In genomic region chr17:20073056-20073979, GRCh38 we compare ENCODE assay signal across 8 cellular contexts.
DNase-seq lines count a peak whose midpoint lies in the region; ATAC-seq and TF ChIP-seq lines count a peak whose summit lies in the region.

No MANE protein-coding gene starts in this region.

- peak; percentile 6 for DNase-seq in activated CD4-positive, alpha-beta T cell treated with anti-CD3 and anti-CD28 coated beads for 4 hours
- no peak for DNase-seq in activated CD4-positive, alpha-beta T cell treated with anti-CD3 and anti-CD28 coated beads for 1 hour
- DNase-seq in SW480 (ENCODE audit: low spot score), result peak; percentile 17
- DNase-seq in cardiac fibroblast (ENCODE audit: low read depth in 2 of 2), result peak; percentile 57 to 71
- peak; percentile 74 for DNase-seq in natural killer cell treated with Interleukin-12 subunit alpha and Interleukin-12 subunit beta and Interleukin-15 and Interleukin-18, amount 100 ng/mL, for 72 hours (ENCODE audit: low spot score)
- DNase-seq in sigmoid colon, result no peak
- no peak for DNase-seq in SW 1271 (lab: John Stamatoyannopoulos, UW)
- no peak for DNase-seq in activated CD4-positive, CD25-positive, alpha-beta regulatory T cell (lab: John Stamatoyannopoulos, UW)

- intact Hi-C loops in sigmoid colon (cut with DNase I), result no loop called here

- peak overlapping the region in 1 of 4 donors; percentile 27 for H3K27ac ChIP-seq in sigmoid colon

- H3K27me3 Mint-ChIP-seq in natural killer cell treated with Interleukin-12 subunit alpha and Interleukin-12 subunit beta and Interleukin-15 and Interleukin-18, amount 100 ng/mL, for 72 hours, result no peaks in the 10 kb centered on the region

- peak overlapping the region; percentile 76 to 83 for H3K27ac Mint-ChIP-seq in natural killer cell treated with Interleukin-12 subunit alpha and Interleukin-12 subunit beta and Interleukin-15 and Interleukin-18, amount 100 ng/mL, for 72 hours

- H3K4me1 Mint-ChIP-seq in natural killer cell treated with Interleukin-12 subunit alpha and Interleukin-12 subunit beta and Interleukin-15 and Interleukin-18, amount 100 ng/mL, for 72 hours (ENCODE audit: low read depth in 2 of 2), result peaks cover 29 to 40% of the 10 kb centered on the region in 2 donors

- TF ChIP-seq CTCF in cardiac fibroblast (IDR thresholded peaks at IDR 0.05; ENCODE audit: low read depth, low read length), result no peak
- TF ChIP-seq CTCF in sigmoid colon (IDR thresholded peaks at IDR 0.05), result no peak

- no peaks in the 10 kb centered on the region for H3K4me1 ChIP-seq in sigmoid colon

- no peaks in the 10 kb centered on the region for H3K9me3 Mint-ChIP-seq in natural killer cell treated with Interleukin-12 subunit alpha and Interleukin-12 subunit beta and Interleukin-15 and Interleukin-18, amount 100 ng/mL, for 72 hours

- no peaks in the 10 kb centered on the region for H3K36me3 Mint-ChIP-seq in natural killer cell treated with Interleukin-12 subunit alpha and Interleukin-12 subunit beta and Interleukin-15 and Interleukin-18, amount 100 ng/mL, for 72 hours

- H3K9me3 ChIP-seq in sigmoid colon, result no peaks in the 10 kb centered on the region

- peak overlapping the region; percentile 84 for H3K4me3 Mint-ChIP-seq in natural killer cell treated with Interleukin-12 subunit alpha and Interleukin-12 subunit beta and Interleukin-15 and Interleukin-18, amount 100 ng/mL, for 72 hours

- 31 to 62% methylated on average over 14 of the region's 14 CpGs for WGBS in sigmoid colon, 2 donors

- TF ChIP-seq POLR2A in sigmoid colon (IDR thresholded peaks at IDR 0.05), result no peak

- H3K4me3 ChIP-seq in cardiac fibroblast (replicated peaks in 1 of 2; ENCODE audit: low read depth in 2 of 2, low read length in 2 of 2), result peak overlapping the region in 1 of 2 donors; percentile 9
- peak overlapping the region in 2 of 4 donors; percentile 23 to 25 for H3K4me3 ChIP-seq in sigmoid colon

- H3K36me3 ChIP-seq in sigmoid colon, result no peaks in the 10 kb centered on the region

- peak; percentile 92 to 94 for ATAC-seq in natural killer cell treated with Interleukin-12 subunit alpha and Interleukin-12 subunit beta and Interleukin-15 and Interleukin-18, amount 100 ng/mL, for 72 hours

- no peaks in the 10 kb centered on the region for H3K27me3 ChIP-seq in sigmoid colon

- TF ChIP-seq EP300 in sigmoid colon (IDR thresholded peaks at IDR 0.05), result no peak

Comparison
In these comparisons a context has a peak if more than half of its experiments do, and no peak if none do; other contexts are left out.
1. DNase-seq: peak in activated CD4-positive, alpha-beta T cell treated with anti-CD3 and anti-CD28 coated beads for 4 hours (2 of 2), SW480 (single experiment), cardiac fibroblast (2 of 2) and natural killer cell treated with Interleukin-12 subunit alpha and Interleukin-12 subunit beta and Interleukin-15 and Interleukin-18, amount 100 ng/mL, for 72 hours (single experiment); none in activated CD4-positive, alpha-beta T cell treated with anti-CD3 and anti-CD28 coated beads for 1 hour (single experiment), sigmoid colon (single experiment), SW 1271 (0 of 2) and activated CD4-positive, CD25-positive, alpha-beta regulatory T cell (0 of 4).